Comparison of ENCODE assay signal across 9 cellular contexts in the genomic region with DNA sequence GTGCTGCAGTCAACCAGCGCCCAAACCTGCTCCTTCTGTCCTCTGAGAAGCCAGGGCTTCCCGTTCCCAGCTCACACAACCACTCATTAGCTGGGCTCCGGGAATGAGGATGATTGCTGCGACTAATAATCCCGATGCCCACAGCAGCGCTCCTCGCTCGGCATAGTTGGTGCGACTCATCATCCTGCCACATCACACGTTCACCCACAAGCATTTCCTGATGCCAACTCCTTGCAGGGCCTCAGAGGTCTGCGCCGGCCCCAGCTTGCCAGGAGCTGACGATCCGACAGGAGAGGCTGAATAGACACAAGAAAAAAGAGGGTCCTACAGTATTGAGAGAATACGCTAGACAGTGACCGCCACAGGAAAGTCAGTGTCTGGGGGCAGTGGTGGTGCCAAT. TPM values are rescaled to one million over a fixed set of nuclear protein-coding genes. Genes with fewer than 3 reads are reported as not detected.
DNase-seq lines count a peak whose midpoint lies in the region; ATAC-seq, FAIRE-seq and TF ChIP-seq lines count a peak whose summit lies in the region.
"Had no signal": no experiment of that assay in that cellular context is flagged by ENCODE, and none has a peak within 500 bp of the region (broad histone marks: within the 10 kb centered on the region; RNA-seq: fewer than 3 reads in every experiment).

No MANE protein-coding gene starts in this region.

- H2AFZ ChIP-seq in IMR-90 (replicated peaks; ENCODE audit: low read length, poor library complexity) (peak overlapping the region; percentile 63), keratinocyte (ENCODE audit: control insufficient read depth, low read length) (peak overlapping the region; percentile 87)

- TF ChIP-seq RAD21 in IMR-90 (IDR thresholded peaks at IDR 0.05; ENCODE audit: low read length): no peak

- peak overlapping the region in 1 of 2 experiments; percentile 86; a peak in 2 of 4 replicates for H4K8ac ChIP-seq in IMR-90 (ENCODE audit: low read depth in 2 of 2, low read length in 2 of 2)

- H3K36me3 Mint-ChIP-seq in brain: no peaks in the 10 kb centered on the region
- H3K36me3 Mint-ChIP-seq: mesothelial cell of epicardium had no signal

- H3K18ac ChIP-seq in IMR-90 (ENCODE audit: low read depth, low read length): no peak overlapping the region; the same call in 1 of the 2 replicates

- peak overlapping the region in 4 of 5 experiments; percentile 45 to 93 (median 74) for H3K27ac Mint-ChIP-seq in brain
- H3K27ac Mint-ChIP-seq: mesothelial cell of epicardium had no signal

- intact Hi-C loops in IMR-90 (cut with micrococcal nuclease): no loop called here

- no peak overlapping the region for H3K56ac ChIP-seq in IMR-90 (ENCODE audit: extremely low read depth, insufficient read depth, low read length)

- H3K36me3 ChIP-seq in IMR-90 (ENCODE audit: control insufficient read depth, insufficient read depth, low read length) (no peaks in the 10 kb centered on the region), keratinocyte (ENCODE audit: control insufficient read depth in 2 of 2, extremely low read depth in 1 of 2, insufficient read depth in 2 of 2, low read length in 2 of 2) (no peaks in the 10 kb centered on the region)

- no peaks in the 10 kb centered on the region for H3K9me3 Mint-ChIP-seq in brain
- H3K9me3 Mint-ChIP-seq: mesothelial cell of epicardium had no signal

- TF ChIP-seq POLR2A in IMR-90 (IDR thresholded peaks at IDR 0.05; ENCODE audit: low read depth, low read length): no peak

- no peaks in the 10 kb centered on the region for H4K20me1 ChIP-seq in IMR-90 (ENCODE audit: insufficient read depth, low read length)
- H4K20me1 ChIP-seq in keratinocyte (ENCODE audit: control insufficient read depth, extremely low read depth, insufficient read depth, low read length): no peaks in the 10 kb centered on the region

- H2AK5ac ChIP-seq in IMR-90 (ENCODE audit: low read depth, low read length): peak overlapping the region; percentile 86

- H3K4me1 Mint-ChIP-seq in brain: peaks cover 7% of the 10 kb centered on the region
- H3K4me1 Mint-ChIP-seq: mesothelial cell of epicardium had no signal

- no TSS peak for BruUV-seq in IMR-90 (replicated peaks; lab: Mats Ljungman, UMichigan)

- H3K27me3 ChIP-seq in IMR-90 (ENCODE audit: control insufficient read depth, insufficient read depth, low read length) (no peaks in the 10 kb centered on the region), keratinocyte (ENCODE audit: control insufficient read depth, extremely low read depth, insufficient read depth, low read length) (no peaks in the 10 kb centered on the region)

- 63% methylated on average over 11 of the region's 16 CpGs; no CpG with 5 or more reads in 1 of the 2 experiments for WGBS in IMR-90 (ENCODE audit: extremely low coverage in 2 of 2, insufficient read length in 1 of 2), 2 experiments

- H3K23ac ChIP-seq in IMR-90 (ENCODE audit: low read depth, low read length): no peak overlapping the region

- H3K4me3 ChIP-seq in AG09309 (ENCODE audit: control insufficient read depth, low read depth, low read length) (peak overlapping the region; percentile 12), IMR-90 (ENCODE audit: insufficient read depth, low read depth, low read length) (no peak overlapping the region), keratinocyte (ENCODE audit: control insufficient read depth in 2 of 3, extremely low read depth in 1 of 3, insufficient read depth in 2 of 3, low read depth in 1 of 3, low read length in 3 of 3) (peak overlapping the region; percentile 23 to 57 (median 42))

- no peak overlapping the region for H3K9ac ChIP-seq in IMR-90 (ENCODE audit: low read depth, low read length)
- peak overlapping the region; percentile 79 for H3K9ac ChIP-seq in keratinocyte (ENCODE audit: control insufficient read depth, extremely low read depth, insufficient read depth, low read length)

- in situ Hi-C loops in IMR-90 (cut with MboI; ENCODE audit: low sequenced_read_pairs): no loop called here

- H3K4me1 ChIP-seq in IMR-90 (ENCODE audit: control insufficient read depth, insufficient read depth, low read length) (peaks cover 9% of the 10 kb centered on the region), keratinocyte (ENCODE audit: control insufficient read depth, extremely low read depth, insufficient read depth, low read length) (peaks cover 17% of the 10 kb centered on the region)

- H3K9me1 ChIP-seq in IMR-90 (ENCODE audit: insufficient read depth, low read length) (peaks cover 14% of the 10 kb centered on the region; the same call in 1 of the 2 replicates), keratinocyte (ENCODE audit: control insufficient read depth, extremely low read depth, insufficient read depth, low read length) (no peaks in the 10 kb centered on the region)

- H4K5ac ChIP-seq in IMR-90 (ENCODE audit: low read depth, low read length): peak overlapping the region; percentile 76; the same call in 1 of the 2 replicates

- peak; percentile 79 for ATAC-seq in IMR-90 (ENCODE audit: low read depth)
- no peak for ATAC-seq in HG03097 (IDR thresholded peaks at IDR 0.05; ENCODE audit: low FRiP score, unreplicated experiment)
- ATAC-seq in GM21528 (IDR thresholded peaks at IDR 0.05; ENCODE audit: low FRiP score, unreplicated experiment): no peak

- no peak overlapping the region; the same call in 1 of the 2 replicates for H4K91ac ChIP-seq in IMR-90 (ENCODE audit: insufficient read depth, low read depth, low read length)

- peak overlapping the region; percentile 58 for H2BK120ac ChIP-seq in IMR-90 (ENCODE audit: low read depth, low read length)

- CTCF ChIA-PET in IMR-90 (lab: Yijun Ruan, JAX): no interaction called here

- H3K4me3 Mint-ChIP-seq in brain: peak overlapping the region in 1 of 5 experiments; percentile 57
- H3K4me3 Mint-ChIP-seq: mesothelial cell of epicardium had no signal

- no peak for TF ChIP-seq CTCF in AG09309 (IDR thresholded peaks at IDR 0.05; ENCODE audit: control insufficient read depth, insufficient read depth, low read depth, low read length, missing control alignments)
- no peak for TF ChIP-seq CTCF in IMR-90 (conservative IDR thresholded peaks at IDR 0.05; ENCODE audit: low read depth, low read length)
- TF ChIP-seq CTCF in brain (conservative IDR thresholded peaks at IDR 0.05): no peak
- TF ChIP-seq CTCF in keratinocyte (optimal IDR thresholded peaks at IDR 0.05 in 1 of 3, IDR thresholded peaks at IDR 0.05 in 1 of 3, conservative IDR thresholded peaks at IDR 0.05 in 1 of 3; ENCODE audit: extremely low read depth in 1 of 3, insufficient read depth in 2 of 3, low read length in 3 of 3): no peak

- H3K4ac ChIP-seq in IMR-90 (ENCODE audit: low read depth, low read length): peak overlapping the region; percentile 38

- peak overlapping the region; percentile 27 for H2BK20ac ChIP-seq in IMR-90 (ENCODE audit: low read depth, low read length)

- H3K4me2 ChIP-seq in IMR-90 (ENCODE audit: low read depth, low read length) (peak overlapping the region; percentile 16; the same call in 1 of the 2 replicates), keratinocyte (ENCODE audit: control insufficient read depth, extremely low read depth, insufficient read depth, low read depth, low read length) (peak overlapping the region; percentile 90)

- H2BK15ac ChIP-seq in IMR-90 (ENCODE audit: low read depth, low read length): peak overlapping the region; percentile 1; the same call in 1 of the 3 replicates

- 0 out of 4 replicates have a peak, but pooled peaks cover 0 to 5% of the 10 kb centered on the region in 2 experiments for H3K79me1 ChIP-seq in IMR-90 (ENCODE audit: low read depth in 1 of 2, low read length in 2 of 2)

- DNase-seq in AG09309 (ENCODE audit: low read depth) (peak; percentile 45), IMR-90 (peak; percentile 63), keratinocyte (ENCODE audit: low read depth, low spot score) (no peak), DMS79 treated with DMSO at 0.1 percent for 48 hours (lab: John Stamatoyannopoulos, UW) (no peak)
- DNase-seq in stimulated activated CD8-positive, alpha-beta memory T cell treated with anti-CD3 and anti-CD28 coated beads, Interleukin-4, amount 100 ng/mL, for 48 hours: no peak

- peak overlapping the region; percentile 39; the same call in 1 of the 2 replicates for H3K27ac ChIP-seq in IMR-90 (ENCODE audit: insufficient read depth, low read length)
- peak overlapping the region; percentile 86 for H3K27ac ChIP-seq in keratinocyte (ENCODE audit: control insufficient read depth, insufficient read depth, low read length)

- POLR2A ChIA-PET in IMR-90 (lab: Charles Lee; ENCODE audit: unreplicated experiment): no interaction called here

- dilution Hi-C loops in IMR-90 (cut with HindIII; ENCODE audit: low sequenced_read_pairs, unreplicated experiment) (no loop called here), keratinocyte (cut with MboI; ENCODE audit: extremely low pct_ligation_motif_present, low sequenced_read_pairs) (no loop called here)

- H3K79me2 ChIP-seq in keratinocyte (ENCODE audit: control insufficient read depth, insufficient read depth, low read length): no peaks in the 10 kb centered on the region

- FAIRE-seq in keratinocyte (lab: Jason Lieb, UNC): peak; percentile 95

- no peaks in the 10 kb centered on the region for H3K9me3 ChIP-seq in IMR-90 (ENCODE audit: control insufficient read depth, insufficient read depth, low read length)
- no peaks in the 10 kb centered on the region for H3K9me3 ChIP-seq in keratinocyte (ENCODE audit: control insufficient read depth, low read depth, low read length)

- peak overlapping the region; percentile 88 for H2AK9ac ChIP-seq in IMR-90 (replicated peaks; ENCODE audit: low read depth, low read length, poor library complexity)

- peak overlapping the region; percentile 52; the same call in 1 of the 2 replicates for H3K14ac ChIP-seq in IMR-90 (replicated peaks; ENCODE audit: low read depth, low read length)

- no peaks in the 10 kb centered on the region for H3K27me3 Mint-ChIP-seq in brain

- H2BK5ac ChIP-seq in IMR-90 (ENCODE audit: low read depth, low read length, poor library complexity, severe bottlenecking): peak overlapping the region; percentile 55

RNA-seq across cellular contexts. Expression of a gene that starts 10.6 kb away (rescaled TPM):
- total RNA-seq in IMR-90 (2012; rRNA removed): 114 and 116 TPM in 2 replicates
- 270 and 276 TPM in 2 replicates for polyA plus RNA-seq in IMR-90 (2012; rRNA removed)
- 125 and 248 TPM in 2 replicates for polyA plus RNA-seq in IMR-90 (2012; cell fraction: cytosol; rRNA removed)
- polyA plus RNA-seq in IMR-90 (2012; cell fraction: nucleus; rRNA removed; ENCODE audit: low replicate concordance): 504 and 679 TPM in 2 replicates
- polyA plus RNA-seq in brain (ENCODE audit: insufficient read depth, low read depth, low replicate concordance): 162 TPM
- 168 to 229 TPM (median 198 TPM) in 3 replicates for polyA plus RNA-seq in keratinocyte
- 103 TPM for polyA plus RNA-seq in keratinocyte (2011; ENCODE audit: low read depth)
- polyA plus RNA-seq in keratinocyte (2011; cell fraction: cytosol; rRNA removed): 156 and 222 TPM in 2 replicates
- polyA plus RNA-seq in keratinocyte (2011; cell fraction: nucleus; rRNA removed): 405 and 521 TPM in 2 replicates
- polyA plus RNA-seq in keratinocyte (2012; ENCODE audit: low replicate concordance): 138 and 148 TPM in 2 replicates
- 186 to 256 TPM (median 187 TPM) in 3 replicates for polyA minus RNA-seq in keratinocyte
- 182 TPM for polyA minus RNA-seq in keratinocyte (2011; cell fraction: cytosol; rRNA and poly(A)+ RNA removed)
- 122 and 125 TPM in 2 replicates for polyA minus RNA-seq in keratinocyte (2011; cell fraction: nucleus; rRNA and poly(A)+ RNA removed)

RNA-seq across cellular contexts. Expression of a gene that starts 55.0 kb away (rescaled TPM):
- total RNA-seq in IMR-90 (2012; rRNA removed): 9.1 and 9.2 TPM in 2 replicates
- polyA plus RNA-seq in IMR-90 (2012; rRNA removed) (81.1 and 87.5 TPM in 2 replicates), brain (ENCODE audit: insufficient read depth, low read depth, low replicate concordance) (97.3 TPM), keratinocyte (12.8 to 47.3 TPM (median 18.8 TPM) in 3 replicates)
- polyA plus RNA-seq in IMR-90 (2012; cell fraction: cytosol; rRNA removed): 40.0 and 98.4 TPM in 2 replicates
- 132 and 272 TPM in 2 replicates for polyA plus RNA-seq in IMR-90 (2012; cell fraction: nucleus; rRNA removed; ENCODE audit: low replicate concordance)
- polyA plus RNA-seq in keratinocyte (2011; ENCODE audit: low read depth): 3.8 TPM
- polyA plus RNA-seq in keratinocyte (2011; cell fraction: cytosol; rRNA removed): 25.0 and 37.5 TPM in 2 replicates
- polyA plus RNA-seq in keratinocyte (2011; cell fraction: nucleus; rRNA removed): 52.2 and 66.1 TPM in 2 replicates
- polyA plus RNA-seq in keratinocyte (2012; ENCODE audit: low replicate concordance): 27.6 and 57.4 TPM in 2 replicates
- polyA minus RNA-seq in keratinocyte: 25.2 to 78.0 TPM (median 29.0 TPM) in 3 replicates
- 72.3 TPM for polyA minus RNA-seq in keratinocyte (2011; cell fraction: cytosol; rRNA and poly(A)+ RNA removed)
- polyA minus RNA-seq in keratinocyte (2011; cell fraction: nucleus; rRNA and poly(A)+ RNA removed): 35.3 and 44.1 TPM in 2 replicates

Comparison
In these comparisons a context has a peak if more than half of its experiments do, and no peak if none do; other contexts are left out.
1. DNase-seq: peak in AG09309 (single experiment) and IMR-90 (single experiment); none in keratinocyte (single experiment), stimulated activated CD8-positive, alpha-beta memory T cell treated with anti-CD3 and anti-CD28 coated beads, Interleukin-4, amount 100 ng/mL, for 48 hours (single experiment) and DMS79 treated with DMSO at 0.1 percent for 48 hours (single experiment).